1 cellular context compared by ENCODE assay signal in the genomic region with DNA sequence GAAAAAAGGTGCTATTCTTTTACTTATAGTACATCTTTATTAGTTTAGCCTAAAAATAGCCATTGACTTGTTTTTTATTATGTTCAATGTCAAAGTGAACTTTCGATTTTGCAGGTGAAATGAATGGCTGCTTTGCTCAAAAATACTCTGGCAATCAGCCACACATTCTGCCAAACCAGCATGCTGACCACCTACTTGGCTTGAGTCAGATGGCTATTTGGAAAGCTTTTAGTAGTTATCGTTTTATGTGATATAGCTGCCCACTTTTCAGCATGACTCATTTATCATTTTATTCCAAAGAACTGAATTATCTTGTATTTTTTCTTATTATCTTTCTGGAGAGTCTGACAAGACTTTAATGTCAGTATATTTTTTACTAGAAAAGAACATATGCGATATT.
TF ChIP-seq lines count a peak whose summit lies in the region.

No MANE protein-coding gene starts in this region.

TF ChIP-seq in SK-N-SH, 30 proteins besides CTCF, POLR2A, EP300 and RAD21 (continued from another document):
- TF ChIP-seq REST (IDR thresholded peaks at IDR 0.05; ENCODE audit: low read depth, low read length) (no peak), POLR2AphosphoS5 (IDR thresholded peaks at IDR 0.05; ENCODE audit: low read depth, low read length) (no peak), PBX3 (IDR thresholded peaks at IDR 0.05) (peak; percentile 68), FOSL2 (IDR thresholded peaks at IDR 0.05; ENCODE audit: borderline replicate concordance, low read depth) (peak; percentile 49; the same call in 1 of the 2 replicates), TAF1 (IDR thresholded peaks at IDR 0.05; ENCODE audit: borderline replicate concordance, low read depth, low read length) (no peak), RFX5 (IDR thresholded peaks at IDR 0.05; ENCODE audit: low read length) (no peak), EZH2phosphoT487 (IDR thresholded peaks at IDR 0.05; ENCODE audit: borderline replicate concordance, low read depth) (no peak), MEF2A (IDR thresholded peaks at IDR 0.05; ENCODE audit: borderline replicate concordance, low read depth) (peak; percentile 72)
